8 cellular contexts compared by ENCODE assay signal in genomic region chr17:40559954-40560591, GRCh38. TPM values are rescaled to one million over a fixed set of nuclear protein-coding genes. Genes with fewer than 3 reads are reported as not detected.
A peak's percentile ranks its signal among the peaks of the same experiment; 100 is the strongest.
DNase-seq lines count a peak whose midpoint lies in the region; ATAC-seq and TF ChIP-seq lines count a peak whose summit lies in the region.

No MANE protein-coding gene starts in this region.

- H3K27ac ChIP-seq in colonic mucosa (peak overlapping the region; percentile 51), left lung (peak overlapping the region; percentile 53 to 65)

- intact Hi-C loops in colonic mucosa (cut with DNase I) (loop anchor here (2.0 to 5.0 kb wide), 2 partner anchors 163 to 201 kb away; no protein-coding TSS in a partner anchor), left lung (cut with DNase I) (no loop called here)

- peak; percentile 97 for TF ChIP-seq CTCF in colonic mucosa (IDR thresholded peaks at IDR 0.05)
- peak; percentile 95 to 97 for TF ChIP-seq CTCF in left lung (IDR thresholded peaks at IDR 0.05)

- H3K9me3 ChIP-seq in colonic mucosa (no peaks in the 10 kb centered on the region), left lung (no peaks in the 10 kb centered on the region)

- H3K27me3 ChIP-seq in colonic mucosa (no peaks in the 10 kb centered on the region), left lung (peaks cover 0 to 9% of the 10 kb centered on the region in 2 donors)

- peak overlapping the region; percentile 20 for H3K4me3 ChIP-seq in colonic mucosa
- peak overlapping the region in 1 of 2 donors; percentile 1 for H3K4me3 ChIP-seq in left lung

- ATAC-seq in HG02759 (IDR thresholded peaks at IDR 0.05; ENCODE audit: unreplicated experiment) (peak; percentile 28), left lung (peak; percentile 97), HG02610 (IDR thresholded peaks at IDR 0.05; ENCODE audit: unreplicated experiment) (no peak)

- DNase-seq in COLO829 (ENCODE audit: low spot score), result peak; percentile 96
- DNase-seq in NCI-H510A treated with DMSO at 0.1 percent for 48 hours (lab: John Stamatoyannopoulos, UW), result peak; percentile 90
- peak; percentile 84 for DNase-seq in activated CD4-positive, alpha-beta T cell treated with anti-CD3 and anti-CD28 coated beads, Interleukin-2, amount 50 U/mL, for 1 hour
- DNase-seq in colonic mucosa, result peak; percentile 95
- peak; percentile 85 to 93 for DNase-seq in left lung
- peak; percentile 83 for DNase-seq in stimulated activated CD4-positive, alpha-beta T cell treated with anti-CD3 and anti-CD28 coated beads, Interleukin-1b, Interleukin-23, amount 100 ng/mL, for 48 hours

- H3K4me1 ChIP-seq in colonic mucosa (peaks cover 9% of the 10 kb centered on the region), left lung (peaks cover 15 to 39% of the 10 kb centered on the region in 2 donors)

- H3K9ac ChIP-seq in colonic mucosa (ENCODE audit: low read depth in 2 of 2, low read length in 2 of 2), result peak overlapping the region; percentile 26 to 55

- H3K36me3 ChIP-seq in colonic mucosa (no peaks in the 10 kb centered on the region), left lung (no peaks in the 10 kb centered on the region)

RNA-seq across cellular contexts. Expression of gene CCR7, which starts 5.2 kb away (rescaled TPM):
- total RNA-seq in colonic mucosa (1 to 10 TPM in 1 of 2 donors, under 1 TPM in 1; 0.72 to 1.9 TPM), left lung (1 to 10 TPM in 1 of 2 donors, under 1 TPM in 1; 0.35 to 1.6 TPM)

RNA-seq across cellular contexts. Expression of gene TNS4, which starts 58.6 kb away (rescaled TPM):
- 10 to 100 TPM in 1 of 2 donors, 1 to 10 TPM in 1; 8.8 to 20.4 TPM for total RNA-seq in colonic mucosa
- 1 to 10 TPM in 1 of 2 donors, under 1 TPM in 1; 0.23 to 1.6 TPM for total RNA-seq in left lung
